Comparison of ENCODE assay signal across 1 cellular context in the genomic region with DNA sequence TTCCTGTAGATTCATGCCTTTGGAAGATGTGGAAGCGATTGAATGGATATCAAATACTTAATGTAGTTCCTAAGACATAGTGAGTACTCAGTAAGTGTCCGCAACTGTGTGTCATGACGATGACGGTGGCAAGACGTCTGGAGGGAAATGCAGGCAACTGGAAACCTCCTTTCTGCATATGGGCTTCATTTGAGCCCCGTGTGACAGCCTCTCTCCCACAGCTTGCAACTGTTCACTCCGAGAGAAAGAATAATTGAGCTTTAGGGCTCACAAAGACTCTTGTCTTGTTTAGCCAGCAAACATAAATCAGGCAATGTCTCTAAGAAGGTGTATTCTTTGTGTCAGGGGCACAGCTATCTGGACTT.
TF ChIP-seq lines count a peak whose summit lies in the region.

No MANE protein-coding gene starts in this region.

TF ChIP-seq in endothelial cell of umbilical vein, 7 proteins besides CTCF, POLR2A, EP300 and RAD21 (continued from another document):
- TF ChIP-seq, protein P1, sequence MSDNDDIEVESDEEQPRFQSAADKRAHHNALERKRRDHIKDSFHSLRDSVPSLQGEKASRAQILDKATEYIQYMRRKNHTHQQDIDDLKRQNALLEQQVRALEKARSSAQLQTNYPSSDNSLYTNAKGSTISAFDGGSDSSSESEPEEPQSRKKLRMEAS (IDR thresholded peaks at IDR 0.05; ENCODE audit: insufficient read depth, insufficient read length) = no peak
- TF ChIP-seq EZH2 (IDR thresholded peaks at IDR 0.05; ENCODE audit: borderline replicate concordance, low read depth, low read length, severe bottlenecking) (no peak), POLR2AphosphoS5 (IDR thresholded peaks at IDR 0.05; ENCODE audit: insufficient read depth, low read depth, low read length) (no peak), JUN (IDR thresholded peaks at IDR 0.05; ENCODE audit: borderline replicate concordance, insufficient read depth, insufficient read length, low read depth) (no peak)
